ENCODE assay signal across 22 cellular contexts in genomic region chr17:47076171-47076570, GRCh38.
A peak's percentile ranks its signal among the peaks of the same experiment; 100 is the strongest.
DNase-seq lines count a peak whose midpoint lies in the region; ATAC-seq and TF ChIP-seq lines count a peak whose summit lies in the region.
"Had no signal": no experiment of that assay in that cellular context is flagged by ENCODE, and none has a peak within 500 bp of the region (broad histone marks: within the 10 kb centered on the region; RNA-seq: fewer than 3 reads in every experiment).

No MANE protein-coding gene starts in this region.

- H3K4me3 ChIP-seq in AG10803 (ENCODE audit: low read length) (no peak overlapping the region), choroid plexus epithelial cell (ENCODE audit: low read depth, low read length) (no peak overlapping the region), fibroblast of pulmonary artery (replicated peaks; ENCODE audit: low read depth, low read length) (no peak overlapping the region), esophagus muscularis mucosa (no peak overlapping the region)

- TF ChIP-seq CTCF in AG10803 (conservative IDR thresholded peaks at IDR 0.05; ENCODE audit: low read length) (no peak), choroid plexus epithelial cell (conservative IDR thresholded peaks at IDR 0.05; ENCODE audit: low read depth, low read length) (no peak), fibroblast of pulmonary artery (IDR thresholded peaks at IDR 0.05; ENCODE audit: low read length, missing control alignments) (no peak), esophagus muscularis mucosa (IDR thresholded peaks at IDR 0.05) (no peak)

- no peaks in the 10 kb centered on the region for H3K9me3 ChIP-seq in esophagus muscularis mucosa

- ATAC-seq in activated naive CD4-positive, alpha-beta T cell treated with anti-CD3 and anti-CD28 coated beads, Interleukin-2, amount 50 U/mL, for 72 hours: no peak
- no peak for ATAC-seq in Right ventricle myocardium superior (ENCODE audit: poor library complexity)
- ATAC-seq: HCT116, Panc1 had no signal

- peaks cover 0 to 5% of the 10 kb centered on the region in 2 donors for H3K36me3 Mint-ChIP-seq in activated naive CD4-positive, alpha-beta T cell treated with anti-CD3 and anti-CD28 coated beads, Interleukin-2, amount 50 U/mL, for 72 hours
- peaks cover 15% of the 10 kb centered on the region for H3K36me3 Mint-ChIP-seq in T-helper 2 cell treated with Interferon-gamma antibody and Interleukin-4, amounts not matched to agents 5 μg/mL and 100 μg/mL, for 36 hours (ENCODE audit: low read depth)

- intact Hi-C loops in esophagus muscularis mucosa (cut with DNase I): no loop called here
- intact Hi-C loops in Right ventricle myocardium superior (cut with DNase I): no loop called here

- TF ChIP-seq EP300 in esophagus muscularis mucosa (IDR thresholded peaks at IDR 0.05): no peak

- peak; percentile 72 for DNase-seq in AG10803 (ENCODE audit: low read depth)
- DNase-seq in OCI-M1 (lab: John Stamatoyannopoulos, UW): peak; percentile 33
- peak; percentile 33 for DNase-seq in choroid plexus epithelial cell (ENCODE audit: low read depth)
- DNase-seq in fibroblast of pulmonary artery (ENCODE audit: low read depth): peak; percentile 16
- DNase-seq in activated naive CD4-positive, alpha-beta T cell treated with anti-CD3 and anti-CD28 coated beads, Interleukin-2, amount 50 U/mL, for 72 hours (ENCODE audit: low spot score in 2 of 2): no peak
- DNase-seq in esophagus muscularis mucosa (ENCODE audit: extremely low spot score): no peak
- DNase-seq in T-helper 2 cell treated with Interferon-gamma antibody and Interleukin-4, amounts not matched to agents 5 μg/mL and 100 μg/mL, for 36 hours (ENCODE audit: low spot score): no peak
- no peak for DNase-seq in Right ventricle myocardium superior
- DNase-seq: 8988T; DMS79; Kasumi-1; NCI-H1694; NCI-H2081; NCI-H2171; NCI-H345; NCI-H524; NCI-H774; NK-92 treated with Interleukin-12 subunit alpha and Interleukin-12 subunit beta, amount 100 ng/mL, for 24 hours had no signal

- H3K27ac Mint-ChIP-seq in activated naive CD4-positive, alpha-beta T cell treated with anti-CD3 and anti-CD28 coated beads, Interleukin-2, amount 50 U/mL, for 72 hours: no peak overlapping the region
- H3K27ac Mint-ChIP-seq in T-helper 2 cell treated with Interferon-gamma antibody and Interleukin-4, amounts not matched to agents 5 μg/mL and 100 μg/mL, for 36 hours: no peak overlapping the region
- H3K27ac Mint-ChIP-seq: B cell, CD14-positive monocyte had no signal

- no peak overlapping the region for H3K4me3 Mint-ChIP-seq in T-helper 2 cell treated with Interferon-gamma antibody and Interleukin-4, amounts not matched to agents 5 μg/mL and 100 μg/mL, for 36 hours
- H3K4me3 Mint-ChIP-seq: B cell, CD14-positive monocyte had no signal

- H3K27ac ChIP-seq in esophagus muscularis mucosa (replicated peaks in 1 of 4): no peak overlapping the region

- H3K9me3 Mint-ChIP-seq in activated naive CD4-positive, alpha-beta T cell treated with anti-CD3 and anti-CD28 coated beads, Interleukin-2, amount 50 U/mL, for 72 hours: no peaks in the 10 kb centered on the region
- H3K9me3 Mint-ChIP-seq in T-helper 2 cell treated with Interferon-gamma antibody and Interleukin-4, amounts not matched to agents 5 μg/mL and 100 μg/mL, for 36 hours: no peaks in the 10 kb centered on the region
- H3K9me3 Mint-ChIP-seq: CD14-positive monocyte had no signal

- 47% methylated on average over 1 of the region's 1 CpG for WGBS in esophagus muscularis mucosa

- H3K27me3 Mint-ChIP-seq in T-helper 2 cell treated with Interferon-gamma antibody and Interleukin-4, amounts not matched to agents 5 μg/mL and 100 μg/mL, for 36 hours (ENCODE audit: low read depth): no peaks in the 10 kb centered on the region
- H3K27me3 Mint-ChIP-seq: B cell had no signal

- H3K4me1 ChIP-seq in esophagus muscularis mucosa: peaks cover 0 to under 1% (median 0%) of the 10 kb centered on the region in 4 donors

- no peaks in the 10 kb centered on the region for H3K27me3 ChIP-seq in esophagus muscularis mucosa

- no peak for TF ChIP-seq POLR2A in esophagus muscularis mucosa (IDR thresholded peaks at IDR 0.05; ENCODE audit: low read depth)

- H3K4me1 Mint-ChIP-seq in T-helper 2 cell treated with Interferon-gamma antibody and Interleukin-4, amounts not matched to agents 5 μg/mL and 100 μg/mL, for 36 hours (ENCODE audit: low read depth): peaks cover 14% of the 10 kb centered on the region

- H3K36me3 ChIP-seq in esophagus muscularis mucosa: peaks cover 0 to 4% (median 0%) of the 10 kb centered on the region in 4 donors

Comparison
In these comparisons a context has a peak if more than half of its experiments do, and no peak if none do; other contexts are left out.
1. DNase-seq: peak in AG10803 (single experiment), OCI-M1 (single experiment), choroid plexus epithelial cell (single experiment) and fibroblast of pulmonary artery (single experiment); none in activated naive CD4-positive, alpha-beta T cell treated with anti-CD3 and anti-CD28 coated beads, Interleukin-2, amount 50 U/mL, for 72 hours (0 of 2), esophagus muscularis mucosa (single experiment), T-helper 2 cell treated with Interferon-gamma antibody and Interleukin-4, amounts not matched to agents 5 μg/mL and 100 μg/mL, for 36 hours (single experiment) and Right ventricle myocardium superior (single experiment).